In genomic region chr1:10152709-10153284, GRCh38 we compare ENCODE assay signal across 8 cellular contexts. TPM values are rescaled to one million over a fixed set of nuclear protein-coding genes. Genes with fewer than 3 reads are reported as not detected.
A peak's percentile ranks its signal among the peaks of the same experiment; 100 is the strongest.
DNase-seq lines count a peak whose midpoint lies in the region; ATAC-seq and TF ChIP-seq lines count a peak whose summit lies in the region.

No MANE protein-coding gene starts in this region.

- no peaks in the 10 kb centered on the region for H3K4me1 ChIP-seq in right lobe of liver

- peaks cover 4% of the 10 kb centered on the region for H3K36me3 Mint-ChIP-seq in T-helper 2 cell treated with Interferon-gamma antibody and Interleukin-4, amounts not matched to agents 5 μg/mL and 100 μg/mL, for 36 hours (ENCODE audit: low read depth)

- intact Hi-C loops in right lobe of liver (cut with DNase I) = no loop called here

- H3K4me3 ChIP-seq in coronary artery (no peak overlapping the region), right lobe of liver (no peak overlapping the region)

- H3K9me3 Mint-ChIP-seq in T-helper 2 cell treated with Interferon-gamma antibody and Interleukin-4, amounts not matched to agents 5 μg/mL and 100 μg/mL, for 36 hours = no peaks in the 10 kb centered on the region

- H3K27ac ChIP-seq in coronary artery (no peak overlapping the region), right lobe of liver (no peak overlapping the region)

- H3K9me3 ChIP-seq in right lobe of liver = no peaks in the 10 kb centered on the region

- ATAC-seq in right lobe of liver (peak; percentile 68 to 87 (median 74)), GM21367 (IDR thresholded peaks at IDR 0.05; ENCODE audit: unreplicated experiment) (no peak)

- peaks cover 0 to 12% (median 0%) of the 10 kb centered on the region in 4 donors for H3K36me3 ChIP-seq in right lobe of liver

- no peak overlapping the region for H3K27ac Mint-ChIP-seq in T-helper 2 cell treated with Interferon-gamma antibody and Interleukin-4, amounts not matched to agents 5 μg/mL and 100 μg/mL, for 36 hours

- 82% methylated on average over 3 of the region's 8 CpGs for WGBS in right lobe of liver (ENCODE audit: insufficient coverage, low coverage, low lambda C conversion rate, missing lambda C conversion rate)

- no peaks in the 10 kb centered on the region for H3K27me3 ChIP-seq in right lobe of liver

- TF ChIP-seq CTCF in coronary artery (IDR thresholded peaks at IDR 0.05) (peak; percentile 21), right lobe of liver (IDR thresholded peaks at IDR 0.05) (peak; percentile 34 to 63 (median 46))

- peak; percentile 70 for DNase-seq in D341Med (ENCODE audit: low spot score)
- peak; percentile 36 for DNase-seq in HuH-7.5 (ENCODE audit: low spot score)
- DNase-seq in T-helper 2 cell treated with Interferon-gamma antibody and Interleukin-4, amounts not matched to agents 5 μg/mL and 100 μg/mL, for 36 hours (ENCODE audit: low spot score) = peak; percentile 22
- no peak for DNase-seq in coronary artery (ENCODE audit: low spot score)
- DNase-seq in right lobe of liver = peak; percentile 25 to 69 (median 60)
- DNase-seq in superior temporal gyrus (ENCODE audit: extremely low spot score) = peak; percentile 93
- no peak for DNase-seq in activated CD4-positive, CD25-positive, alpha-beta regulatory T cell (lab: John Stamatoyannopoulos, UW)

- no peak overlapping the region for H3K4me3 Mint-ChIP-seq in T-helper 2 cell treated with Interferon-gamma antibody and Interleukin-4, amounts not matched to agents 5 μg/mL and 100 μg/mL, for 36 hours

- H3K4me1 Mint-ChIP-seq in T-helper 2 cell treated with Interferon-gamma antibody and Interleukin-4, amounts not matched to agents 5 μg/mL and 100 μg/mL, for 36 hours (ENCODE audit: low read depth) = peaks cover 1% of the 10 kb centered on the region

- no peaks in the 10 kb centered on the region for H3K27me3 Mint-ChIP-seq in T-helper 2 cell treated with Interferon-gamma antibody and Interleukin-4, amounts not matched to agents 5 μg/mL and 100 μg/mL, for 36 hours (ENCODE audit: low read depth)

- no peak for TF ChIP-seq POLR2A in right lobe of liver (IDR thresholded peaks at IDR 0.05)

RNA-seq across cellular contexts. Expression of gene KIF1B, which starts 57.6 kb away (rescaled TPM):
- 10 to 100 TPM; 21.7 to 29.4 (median 23.2) TPM for total RNA-seq in right lobe of liver

Comparison
In these comparisons a context has a peak if more than half of its experiments do, and no peak if none do; other contexts are left out.
1. DNase-seq: peak in D341Med (single experiment), HuH-7.5 (single experiment), T-helper 2 cell treated with Interferon-gamma antibody and Interleukin-4, amounts not matched to agents 5 μg/mL and 100 μg/mL, for 36 hours (single experiment), right lobe of liver (3 of 3) and superior temporal gyrus (single experiment); none in coronary artery (single experiment) and activated CD4-positive, CD25-positive, alpha-beta regulatory T cell (0 of 4).